8 cellular contexts compared by ENCODE assay signal in the genomic region with DNA sequence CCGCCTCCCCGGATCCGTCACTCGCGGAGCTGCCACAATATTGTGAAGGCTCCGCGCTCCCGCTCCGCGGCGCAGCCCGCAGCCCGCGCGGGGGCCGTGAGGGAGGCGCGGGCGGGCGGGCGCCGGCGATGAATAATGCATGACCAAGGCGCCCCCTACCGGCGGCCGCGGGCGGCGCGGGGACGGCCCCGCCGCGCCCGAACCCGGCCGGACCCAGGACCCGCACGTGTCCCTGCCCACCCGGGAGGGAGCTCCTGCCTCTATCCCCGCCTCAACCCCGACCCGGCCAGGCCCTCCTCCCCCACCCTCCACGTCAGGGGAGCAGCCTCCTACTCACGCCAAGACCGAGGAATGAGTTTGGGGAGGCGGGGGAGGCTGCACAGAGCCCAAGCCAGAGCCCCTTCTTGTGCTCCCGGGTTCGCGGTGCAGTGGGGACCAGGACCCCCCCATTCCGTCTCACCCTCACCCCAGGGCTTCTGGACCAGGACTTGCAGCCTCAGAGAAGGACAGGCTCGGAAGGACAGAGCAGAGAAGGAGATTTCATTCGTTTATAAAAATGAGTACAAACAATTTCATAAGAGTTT.
A peak's percentile ranks its signal among the peaks of the same experiment; 100 is the strongest.
DNase-seq lines count a peak whose midpoint lies in the region; ATAC-seq and TF ChIP-seq lines count a peak whose summit lies in the region.

No MANE protein-coding gene starts in this region.

- peak; percentile 36 for DNase-seq in GM12865 (ENCODE audit: low read depth)
- DNase-seq in NCI-H226 = peak; percentile 19
- DNase-seq in activated CD4-positive, alpha-beta memory T cell treated with anti-CD3 and anti-CD28 coated beads, Interleukin-2, amount 10 ng/mL, durations not matched to agents 7 days and 5 days = peak; percentile 62
- peak; percentile 31 to 52 (median 31) for DNase-seq in effector memory CD4-positive, alpha-beta T cell
- peak; percentile 56 to 78 (median 75) for DNase-seq in mucosa of descending colon
- peak; percentile 22 to 40 for DNase-seq in stimulated activated CD8-positive, alpha-beta memory T cell treated with anti-CD3 and anti-CD28 coated beads, Interleukin-4, amount 100 ng/mL, for 4 hours (ENCODE audit: low read depth in 2 of 2, low spot score in 1 of 2)

- H3K4me3 Mint-ChIP-seq in activated CD4-positive, alpha-beta memory T cell treated with anti-CD3 and anti-CD28 coated beads, Interleukin-2, amount 10 ng/mL, durations not matched to agents 7 days and 5 days = no peak overlapping the region

- intact Hi-C loops in mucosa of descending colon (cut with DNase I, micrococcal nuclease) = loop anchor here (5.0 to 10.0 kb wide), 2 partner anchors 352 to 360 kb away; no protein-coding TSS in a partner anchor

- no peak overlapping the region for H3K27ac ChIP-seq in 22Rv1
- no peak overlapping the region for H3K27ac ChIP-seq in effector memory CD4-positive, alpha-beta T cell (ENCODE audit: insufficient read depth, low read length, poor library complexity, severe bottlenecking)

- H3K4me1 ChIP-seq in effector memory CD4-positive, alpha-beta T cell (ENCODE audit: control insufficient read depth, insufficient read depth, low read length, poor library complexity, severe bottlenecking) = peaks cover 7% of the 10 kb centered on the region
- peaks cover 7% of the 10 kb centered on the region for H3K4me1 ChIP-seq in mucosa of descending colon (ENCODE audit: low read depth)

- H3K27me3 Mint-ChIP-seq in activated CD4-positive, alpha-beta memory T cell treated with anti-CD3 and anti-CD28 coated beads, Interleukin-2, amount 10 ng/mL, durations not matched to agents 7 days and 5 days = peaks cover 62% of the 10 kb centered on the region

- H3K27ac Mint-ChIP-seq in activated CD4-positive, alpha-beta memory T cell treated with anti-CD3 and anti-CD28 coated beads, Interleukin-2, amount 10 ng/mL, durations not matched to agents 7 days and 5 days = no peak overlapping the region

- H3K9me3 ChIP-seq in effector memory CD4-positive, alpha-beta T cell (ENCODE audit: control insufficient read depth, low read length) = no peaks in the 10 kb centered on the region
- H3K9me3 ChIP-seq in mucosa of descending colon = no peaks in the 10 kb centered on the region

- CTCF ChIA-PET in activated CD4-positive, alpha-beta memory T cell treated with anti-CD3 and anti-CD28 coated beads, Interleukin-2, amount 10 ng/mL, durations not matched to agents 7 days and 5 days (lab: Charles Lee) = interaction anchor here (0.8 to 2.1 kb wide), 3 partner anchors 175 to 372 kb away, joined by 3 to 11 read pairs (median 10); no protein-coding TSS in a partner anchor

- peaks cover 6% of the 10 kb centered on the region for H3K4me1 Mint-ChIP-seq in activated CD4-positive, alpha-beta memory T cell treated with anti-CD3 and anti-CD28 coated beads, Interleukin-2, amount 10 ng/mL, durations not matched to agents 7 days and 5 days

- no peaks in the 10 kb centered on the region for H3K36me3 Mint-ChIP-seq in activated CD4-positive, alpha-beta memory T cell treated with anti-CD3 and anti-CD28 coated beads, Interleukin-2, amount 10 ng/mL, durations not matched to agents 7 days and 5 days (ENCODE audit: low read depth)

- peak overlapping the region; percentile 39 for H3K4me3 ChIP-seq in GM12865 (ENCODE audit: low read depth, low read length)
- peak overlapping the region; percentile 32 for H3K4me3 ChIP-seq in effector memory CD4-positive, alpha-beta T cell (ENCODE audit: insufficient read depth, low read depth, low read length, poor library complexity, severe bottlenecking)
- no peak overlapping the region for H3K4me3 ChIP-seq in mucosa of descending colon

- H3K36me3 ChIP-seq in effector memory CD4-positive, alpha-beta T cell (ENCODE audit: control insufficient read depth, insufficient read depth, low read length) = no peaks in the 10 kb centered on the region
- no peaks in the 10 kb centered on the region for H3K36me3 ChIP-seq in mucosa of descending colon (ENCODE audit: low read depth)

- TF ChIP-seq CTCF in 22Rv1 (IDR thresholded peaks at IDR 0.05) (peak; percentile 87), GM12865 (IDR thresholded peaks at IDR 0.05; ENCODE audit: insufficient read depth, low read depth, low read length, missing control alignments) (peak; percentile 64), mucosa of descending colon (IDR thresholded peaks at IDR 0.05) (peak; percentile 76)

- H3K27me3 ChIP-seq in effector memory CD4-positive, alpha-beta T cell (replicated peaks; ENCODE audit: control insufficient read depth, insufficient read depth, low read length, poor library complexity, severe bottlenecking) = peaks cover 25% of the 10 kb centered on the region

- H3K9me3 Mint-ChIP-seq in activated CD4-positive, alpha-beta memory T cell treated with anti-CD3 and anti-CD28 coated beads, Interleukin-2, amount 10 ng/mL, durations not matched to agents 7 days and 5 days = no peaks in the 10 kb centered on the region

- ATAC-seq in mucosa of descending colon = peak; percentile 95
- ATAC-seq in HG03565 (IDR thresholded peaks at IDR 0.05; ENCODE audit: unreplicated experiment) = no peak

- POLR2A ChIA-PET in activated CD4-positive, alpha-beta memory T cell treated with anti-CD3 and anti-CD28 coated beads, Interleukin-2, amount 10 ng/mL, durations not matched to agents 7 days and 5 days (lab: Charles Lee) = no interaction called here

Comparison
In these comparisons a context has a peak if more than half of its experiments do, and no peak if none do; other contexts are left out.
1. DNase-seq: peak in every context shown above with its lines; median percentile 75 in mucosa of descending colon; 62 in activated CD4-positive, alpha-beta memory T cell treated with anti-CD3 and anti-CD28 coated beads, Interleukin-2, amount 10 ng/mL, durations not matched to agents 7 days and 5 days; 36 in GM12865; 31 in effector memory CD4-positive, alpha-beta T cell; 31 in stimulated activated CD8-positive, alpha-beta memory T cell treated with anti-CD3 and anti-CD28 coated beads, Interleukin-4, amount 100 ng/mL, for 4 hours; 19 in NCI-H226.